ENCODE assay signal across 11 cellular contexts in the genomic region with DNA sequence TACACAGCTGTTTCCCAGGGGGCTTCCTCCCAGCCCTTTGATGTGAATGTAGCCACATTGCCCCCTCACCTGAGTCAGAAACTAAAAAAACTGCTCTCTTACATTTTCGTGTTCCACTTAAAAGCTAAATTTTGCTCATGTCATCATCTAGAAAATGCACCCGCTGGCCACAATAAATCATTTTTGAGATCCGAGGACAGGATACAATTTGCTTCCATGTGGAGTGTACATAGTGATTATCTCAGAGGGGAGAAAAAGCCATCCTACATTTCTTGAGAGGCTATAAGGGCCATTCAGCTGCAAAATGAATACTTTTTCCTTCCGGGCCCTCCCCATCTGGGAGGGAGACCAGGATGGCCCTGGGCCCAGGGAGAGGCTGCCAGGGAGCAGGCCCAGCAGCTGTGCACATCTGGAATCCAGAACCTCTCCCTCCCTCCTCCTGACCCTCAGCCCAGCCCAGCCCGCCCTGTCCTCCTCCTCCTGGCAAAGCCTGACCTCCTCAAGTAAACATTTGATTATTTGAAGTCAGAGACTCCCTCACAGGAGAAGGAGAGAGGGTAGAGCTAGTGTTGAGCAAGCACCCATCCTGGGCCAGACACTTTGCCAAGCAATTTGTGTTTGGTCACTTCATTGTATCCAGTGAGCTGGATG. TPM values are rescaled to one million over a fixed set of nuclear protein-coding genes. Genes with fewer than 3 reads are reported as not detected.
DNase-seq lines count a peak whose midpoint lies in the region; ATAC-seq and TF ChIP-seq lines count a peak whose summit lies in the region.
"Had no signal": no experiment of that assay in that cellular context is flagged by ENCODE, and none has a peak within 500 bp of the region (broad histone marks: within the 10 kb centered on the region; RNA-seq: fewer than 3 reads in every experiment).

No MANE protein-coding gene starts in this region.

- no peaks in the 10 kb centered on the region for H3K27me3 ChIP-seq in tibial nerve

- H3K9me3 ChIP-seq in tibial nerve: no peaks in the 10 kb centered on the region

- TF ChIP-seq CTCF in chondrocyte (IDR thresholded peaks at IDR 0.05): no peak
- no peak for TF ChIP-seq CTCF in tibial nerve (IDR thresholded peaks at IDR 0.05)

- no peaks in the 10 kb centered on the region for H3K36me3 ChIP-seq in tibial nerve

- H3K4me3 ChIP-seq in tibial nerve: no peak overlapping the region

- WGBS in tibial nerve, 2 donors: 33 to 42% methylated on average over 5 of the region's 5 CpGs

- H3K4me3 Mint-ChIP-seq in chondrocyte (ENCODE audit: unreplicated experiment): no peak overlapping the region
- H3K4me3 Mint-ChIP-seq: mesothelial cell of epicardium had no signal

- H3K9me3 Mint-ChIP-seq in chondrocyte (ENCODE audit: low read depth): no peaks in the 10 kb centered on the region
- H3K9me3 Mint-ChIP-seq: mesothelial cell of epicardium had no signal

- peak overlapping the region in 3 of 4 donors; percentile 45 to 70 (median 69) for H3K27ac ChIP-seq in tibial nerve

- no peak for ATAC-seq in GM18861 (IDR thresholded peaks at IDR 0.05; ENCODE audit: unreplicated experiment)
- no peak for ATAC-seq in GM18505 (IDR thresholded peaks at IDR 0.05; ENCODE audit: unreplicated experiment)
- no peak for ATAC-seq in HG03045 (IDR thresholded peaks at IDR 0.05; ENCODE audit: unreplicated experiment)

- H3K27ac Mint-ChIP-seq in chondrocyte (ENCODE audit: unreplicated experiment): peak overlapping the region; percentile 72
- H3K27ac Mint-ChIP-seq: mesothelial cell of epicardium had no signal

- DNase-seq in NCI-H1092 treated with DMSO at 0.1 percent for 48 hours (lab: John Stamatoyannopoulos, UW) (peak; percentile 6), chondrocyte (ENCODE audit: low spot score) (no peak), left kidney (ENCODE audit: low read depth, low spot score) (peak; percentile 62), tibial nerve (ENCODE audit: low spot score in 2 of 2) (peak; percentile 42 to 53), GF-D8 (lab: John Stamatoyannopoulos, UW) (no peak)
- DNase-seq: small intestine, T1000 had no signal

- TF ChIP-seq EP300 in tibial nerve (IDR thresholded peaks at IDR 0.05): peak in 1 of 2 donors; percentile 41

- H3K4me1 Mint-ChIP-seq in chondrocyte (ENCODE audit: low read depth): peaks cover 72% of the 10 kb centered on the region

- no peak for TF ChIP-seq POLR2A in tibial nerve (IDR thresholded peaks at IDR 0.05)
- TF ChIP-seq POLR2A in GM18505 (IDR thresholded peaks at IDR 0.05; ENCODE audit: borderline replicate concordance, extremely low read depth, insufficient read depth, insufficient read length): no peak

- no peaks in the 10 kb centered on the region for H3K27me3 Mint-ChIP-seq in chondrocyte (ENCODE audit: low read depth)

- H3K36me3 Mint-ChIP-seq in chondrocyte (ENCODE audit: low read depth): peaks cover 1% of the 10 kb centered on the region
- H3K36me3 Mint-ChIP-seq: mesothelial cell of epicardium had no signal

- H3K4me1 ChIP-seq in tibial nerve: peaks cover 0 to 84% (median 28%) of the 10 kb centered on the region in 4 donors

RNA-seq across cellular contexts. Expression of a gene that starts 59.1 kb away (rescaled TPM):
- total RNA-seq in chondrocyte (79.4 to 123 TPM (median 82.5 TPM) in 3 replicates), tibial nerve (10 to 100 TPM in 1 of 4 donors, 1 to 10 TPM in 3; 6.3 to 12.6 (median 9.6) TPM)

Comparison
In these comparisons a context has a peak if more than half of its experiments do, and no peak if none do; other contexts are left out.
1. DNase-seq: peak in NCI-H1092 treated with DMSO at 0.1 percent for 48 hours (single experiment), left kidney (single experiment) and tibial nerve (2 of 2); none in chondrocyte (single experiment) and GF-D8 (single experiment).